In the genomic region with DNA sequence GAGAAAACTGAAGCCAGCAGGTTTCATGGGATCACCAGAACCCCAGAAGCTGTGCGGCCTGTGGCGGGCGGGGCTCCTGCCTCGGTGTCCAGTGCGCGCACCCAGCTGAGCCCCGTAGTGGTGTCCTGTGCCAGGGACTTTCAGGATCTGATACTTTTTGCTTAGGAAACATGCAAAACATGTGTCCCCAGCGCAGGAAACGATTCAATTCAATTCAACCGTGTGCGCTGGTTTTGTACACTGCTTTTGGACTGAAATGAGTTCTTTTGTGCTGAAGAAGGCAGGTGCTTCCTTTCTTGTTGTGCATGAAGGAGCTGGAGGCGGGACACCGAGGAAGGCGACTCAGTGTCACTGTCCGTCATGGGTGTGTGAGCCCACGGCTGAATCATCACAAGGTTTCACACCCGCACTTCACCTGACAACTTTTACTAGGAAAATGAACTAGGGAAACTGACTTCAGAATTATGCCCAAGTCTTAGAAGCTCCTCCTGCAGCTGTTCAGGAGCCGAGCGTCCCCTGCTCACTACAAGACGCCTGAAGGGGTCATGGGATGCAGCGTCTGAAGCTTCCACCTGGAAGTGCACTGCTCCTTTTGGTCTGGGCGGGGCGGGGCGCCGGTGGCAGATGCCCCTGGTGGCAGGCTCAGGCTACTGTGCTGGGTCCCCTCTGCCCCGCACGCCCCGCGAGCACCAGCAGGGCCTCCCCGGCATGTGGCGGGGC, we compare ENCODE assay signal across 1 cellular context.
TF ChIP-seq lines count a peak whose summit lies in the region.

No MANE protein-coding gene starts in this region.

TF ChIP-seq in H1, 55 proteins besides CTCF, POLR2A, EP300 and RAD21 (continued from another document):
- TF ChIP-seq, protein P1, sequence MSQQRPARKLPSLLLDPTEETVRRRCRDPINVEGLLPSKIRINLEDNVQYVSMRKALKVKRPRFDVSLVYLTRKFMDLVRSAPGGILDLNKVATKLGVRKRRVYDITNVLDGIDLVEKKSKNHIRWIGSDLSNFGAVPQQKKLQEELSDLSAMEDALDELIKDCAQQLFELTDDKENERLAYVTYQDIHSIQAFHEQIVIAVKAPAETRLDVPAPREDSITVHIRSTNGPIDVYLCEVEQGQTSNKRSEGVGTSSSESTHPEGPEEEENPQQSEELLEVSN (IDR thresholded peaks at IDR 0.05), result no peak
- TF ChIP-seq EGR1 (IDR thresholded peaks at IDR 0.05; ENCODE audit: borderline replicate concordance, low read depth, low read length) (no peak), YY1 (IDR thresholded peaks at IDR 0.05; ENCODE audit: low read depth, low read length) (no peak), CREB1 (IDR thresholded peaks at IDR 0.05) (no peak)
